ENCODE assay signal across 13 cellular contexts in genomic region chr12:66149702-66150398, GRCh38. TPM values are rescaled to one million over a fixed set of nuclear protein-coding genes. Genes with fewer than 3 reads are reported as not detected.
DNase-seq lines count a peak whose midpoint lies in the region; ATAC-seq, FAIRE-seq and TF ChIP-seq lines count a peak whose summit lies in the region.
"Had no signal": no experiment of that assay in that cellular context is flagged by ENCODE, and none has a peak within 500 bp of the region (broad histone marks: within the 10 kb centered on the region; RNA-seq: fewer than 3 reads in every experiment).

No MANE protein-coding gene starts in this region.

- no peaks in the 10 kb centered on the region for H3K9me3 ChIP-seq in endothelial cell of umbilical vein (replicated peaks; ENCODE audit: control insufficient read depth, insufficient read depth, low read length)
- H3K9me3 ChIP-seq in neural progenitor cell (ENCODE audit: low read depth): no peaks in the 10 kb centered on the region
- H3K9me3 ChIP-seq: SJCRH30 had no signal

- no peak for ATAC-seq in GM18909 (IDR thresholded peaks at IDR 0.05; ENCODE audit: poor library complexity, unreplicated experiment)
- ATAC-seq in GM18519 (IDR thresholded peaks at IDR 0.05; ENCODE audit: low FRiP score, unreplicated experiment): no peak
- ATAC-seq in omental fat pad (ENCODE audit: low FRiP score): no peak
- ATAC-seq in HG02884 (IDR thresholded peaks at IDR 0.05; ENCODE audit: unreplicated experiment): no peak
- ATAC-seq: stimulated activated naive CD8-positive, alpha-beta T cell treated with anti-CD3 and anti-CD28 coated beads, Interleukin-15, Interleukin-2, amounts not matched to agents 100 U/mL and 50 U/mL, for 24 hours had no signal

- no peak overlapping the region for H3K9ac ChIP-seq in endothelial cell of umbilical vein (replicated peaks; ENCODE audit: extremely low read depth, insufficient read depth, low read length)
- no peak overlapping the region for H3K9ac ChIP-seq in neural progenitor cell

- H3K27me3 ChIP-seq in endothelial cell of umbilical vein (ENCODE audit: control insufficient read depth in 2 of 2, insufficient read depth in 2 of 2, low read length in 2 of 2): no peaks in the 10 kb centered on the region
- H3K27me3 ChIP-seq in neural progenitor cell: no peaks in the 10 kb centered on the region
- H3K27me3 ChIP-seq: SJCRH30 had no signal

- no peaks in the 10 kb centered on the region for H3K4me1 Mint-ChIP-seq in neural progenitor cell

- H2AFZ ChIP-seq in endothelial cell of umbilical vein (ENCODE audit: low read depth, low read length) (no peak overlapping the region), neural progenitor cell (replicated peaks) (no peak overlapping the region)

- peak; percentile 20 for FAIRE-seq in GM12891 (lab: Jason Lieb, UNC)
- no peak for FAIRE-seq in endothelial cell of umbilical vein (lab: Jason Lieb, UNC)
- FAIRE-seq: G401.6 had no signal

- H3K27ac Mint-ChIP-seq in neural progenitor cell: no peak overlapping the region

- H3K9me1 ChIP-seq in endothelial cell of umbilical vein (replicated peaks; ENCODE audit: control insufficient read depth, extremely low read depth, insufficient read depth, low read length): no peaks in the 10 kb centered on the region

- DNase-seq in GM12891 (ENCODE audit: insufficient read length, low spot score) (no peak), NOMO-1 treated with dmso at 0.1 percent for 144 hours (lab: John Stamatoyannopoulos, UW; ENCODE audit: unreplicated experiment) (peak; percentile 82), endothelial cell of umbilical vein (ENCODE audit: low read depth, low spot score) (peak; percentile 26), neural progenitor cell (ENCODE audit: low spot score) (no peak), omental fat pad (ENCODE audit: low spot score) (no peak)
- DNase-seq: immature natural killer cell; NCI-H1694 treated with DMSO at 0.1 percent for 48 hours; SJCRH30; stimulated activated naive CD8-positive, alpha-beta T cell treated with anti-CD3 and anti-CD28 coated beads, Interleukin-15, Interleukin-2, amounts not matched to agents 100 U/mL and 50 U/mL, for 24 hours had no signal

- no peak overlapping the region for H3K4me3 Mint-ChIP-seq in neural progenitor cell
- H3K4me3 Mint-ChIP-seq: immature natural killer cell had no signal

- TF ChIP-seq POLR2A in GM12891 (IDR thresholded peaks at IDR 0.05; ENCODE audit: low read depth, low read length) (no peak), endothelial cell of umbilical vein (IDR thresholded peaks at IDR 0.05; ENCODE audit: low read depth, low read length) (no peak)

- no peaks in the 10 kb centered on the region for H3K9me3 Mint-ChIP-seq in neural progenitor cell
- H3K9me3 Mint-ChIP-seq: immature natural killer cell had no signal

- H3K27ac ChIP-seq in endothelial cell of umbilical vein (ENCODE audit: insufficient read depth, low read depth, low read length): no peak overlapping the region
- no peak overlapping the region for H3K27ac ChIP-seq in neural progenitor cell
- H3K27ac ChIP-seq: SJCRH30 had no signal

- H3K4me2 ChIP-seq in endothelial cell of umbilical vein (ENCODE audit: insufficient read depth, low read length) (peak overlapping the region; percentile 11), neural progenitor cell (no peak overlapping the region)

- CTCF ChIA-PET in endothelial cell of umbilical vein (lab: Charles Lee): interaction anchor here (1.0 to 1.8 kb wide), 4 partner anchors 9 to 120 kb away, joined by 3 to 7 read pairs (median 3); no protein-coding TSS in a partner anchor

- dilution Hi-C loops in endothelial cell of umbilical vein (cut with MboI; ENCODE audit: extremely low pct_ligation_motif_present, low sequenced_read_pairs): no loop called here

- H3K36me3 ChIP-seq in endothelial cell of umbilical vein (ENCODE audit: control insufficient read depth in 2 of 2, extremely low read depth in 1 of 2, insufficient read depth in 2 of 2, low read length in 2 of 2): no peaks in the 10 kb centered on the region
- peaks cover 2% of the 10 kb centered on the region for H3K36me3 ChIP-seq in neural progenitor cell

- POLR2A ChIA-PET in endothelial cell of umbilical vein (lab: Charles Lee): no interaction called here

- no peak for TF ChIP-seq CTCF in endothelial cell of umbilical vein (IDR thresholded peaks at IDR 0.05; ENCODE audit: extremely low read depth in 1 of 2, insufficient read depth in 1 of 2, low read depth in 1 of 2, low read length in 2 of 2)
- peak; percentile 21 for TF ChIP-seq CTCF in neural progenitor cell (IDR thresholded peaks at IDR 0.05)
- TF ChIP-seq CTCF in omental fat pad (IDR thresholded peaks at IDR 0.05): no peak

- H3K79me2 ChIP-seq in endothelial cell of umbilical vein (ENCODE audit: control insufficient read depth, insufficient read depth, low read length) (peaks cover 4% of the 10 kb centered on the region), neural progenitor cell (ENCODE audit: low read depth) (no peaks in the 10 kb centered on the region)

- BruUV-seq in endothelial cell of umbilical vein (replicated peaks; lab: Mats Ljungman, UMichigan): no TSS peak

- peaks cover 2% of the 10 kb centered on the region for H4K20me1 ChIP-seq in endothelial cell of umbilical vein (replicated peaks; ENCODE audit: control insufficient read depth, extremely low read depth, insufficient read depth, low read length)
- H4K20me1 ChIP-seq in neural progenitor cell (ENCODE audit: low read depth): no peaks in the 10 kb centered on the region

- peaks cover 2% of the 10 kb centered on the region for H3K36me3 Mint-ChIP-seq in neural progenitor cell

- no peak overlapping the region for H3K4me3 ChIP-seq in endothelial cell of umbilical vein (replicated peaks in 1 of 3; ENCODE audit: insufficient read depth in 1 of 3, low read depth in 1 of 3, low read length in 3 of 3)
- no peak overlapping the region for H3K4me3 ChIP-seq in neural progenitor cell
- H3K4me3 ChIP-seq: SJCRH30 had no signal

- no peaks in the 10 kb centered on the region for H3F3A ChIP-seq in neural progenitor cell (ENCODE audit: low read depth)

- H3K27me3 Mint-ChIP-seq in neural progenitor cell (ENCODE audit: insufficient read depth, low read depth): no peaks in the 10 kb centered on the region

- intact Hi-C loops in endothelial cell of umbilical vein (cut with micrococcal nuclease): loop anchor here (5.0 kb wide), 1 partner anchor 557 kb away; no protein-coding TSS in a partner anchor

- H3K4me1 ChIP-seq in endothelial cell of umbilical vein (ENCODE audit: control insufficient read depth, extremely low read depth, insufficient read depth, low read length) (peaks cover 24% of the 10 kb centered on the region), neural progenitor cell (no peaks in the 10 kb centered on the region)
- H3K4me1 ChIP-seq: SJCRH30 had no signal

TF ChIP-seq in GM12891, 5 proteins besides CTCF, POLR2A, EP300 and RAD21 (continues in another document):
- TF ChIP-seq POLR2AphosphoS5 (IDR thresholded peaks at IDR 0.05; ENCODE audit: low read depth, low read length) (no peak), PAX5 (IDR thresholded peaks at IDR 0.05; ENCODE audit: insufficient read depth, low read length, severe bottlenecking) (no peak), POU2F2 (IDR thresholded peaks at IDR 0.05; ENCODE audit: low read depth, low read length) (no peak), TAF1 (IDR thresholded peaks at IDR 0.05; ENCODE audit: low read depth, low read length) (no peak)

TF ChIP-seq in endothelial cell of umbilical vein, 7 proteins besides CTCF, POLR2A, EP300 and RAD21:
- no peak for TF ChIP-seq FOS (IDR thresholded peaks at IDR 0.05; ENCODE audit: borderline replicate concordance, insufficient read depth, low read length)
- no peak for TF ChIP-seq GATA2 (IDR thresholded peaks at IDR 0.05; ENCODE audit: insufficient read depth, insufficient read length, low read depth, low read length)

RNA-seq across cellular contexts. Expression of gene LLPH, which starts 19.3 kb away (rescaled TPM):
- polyA plus RNA-seq in GM12891 (2012; ENCODE audit: low read depth, missing spikeins): 36.5 TPM
- 34.0 and 35.6 TPM in 2 replicates for total RNA-seq in endothelial cell of umbilical vein
- 3.4 and 4.0 TPM in 2 replicates for polyA plus RNA-seq in endothelial cell of umbilical vein
- 8.2 and 10.1 TPM in 2 replicates for polyA plus RNA-seq in endothelial cell of umbilical vein (2011; cell fraction: cytosol; rRNA removed)
- 2.7 and 4.8 TPM in 2 replicates for polyA plus RNA-seq in endothelial cell of umbilical vein (2011; cell fraction: nucleus; rRNA removed)
- polyA plus RNA-seq in endothelial cell of umbilical vein (2012): 42.7 and 61.2 TPM in 2 replicates
- 1.8 and 2.3 TPM in 2 replicates for polyA minus RNA-seq in endothelial cell of umbilical vein
- 2.9 TPM for polyA minus RNA-seq in endothelial cell of umbilical vein (2011; cell fraction: cytosol; rRNA and poly(A)+ RNA removed)
- polyA minus RNA-seq in endothelial cell of umbilical vein (2011; cell fraction: nucleus; rRNA and poly(A)+ RNA removed): 1.9 and 3.3 TPM in 2 replicates
- total RNA-seq in neural progenitor cell (ENCODE audit: low replicate concordance): 6.0 and 19.9 TPM in 2 replicates
- 10 to 100 TPM in 1 of 4 donors, 1 to 10 TPM in 3; 6.8 to 10.1 (median 7.6) TPM for total RNA-seq in omental fat pad

RNA-seq across cellular contexts. Expression of gene TMBIM4, which starts 19.9 kb away (rescaled TPM):
- 61.8 TPM for polyA plus RNA-seq in GM12891 (2012; ENCODE audit: low read depth, missing spikeins)
- total RNA-seq in endothelial cell of umbilical vein (74.1 and 78.1 TPM in 2 replicates), neural progenitor cell (ENCODE audit: low replicate concordance) (63.7 and 67.4 TPM in 2 replicates), omental fat pad (100 to 1,000 TPM; 137 to 231 (median 209) TPM)
- polyA plus RNA-seq in endothelial cell of umbilical vein: 363 and 370 TPM in 2 replicates
- polyA plus RNA-seq in endothelial cell of umbilical vein (2011; cell fraction: cytosol; rRNA removed): 148 and 198 TPM in 2 replicates
- 62.3 and 69.5 TPM in 2 replicates for polyA plus RNA-seq in endothelial cell of umbilical vein (2011; cell fraction: nucleus; rRNA removed)
- 72.7 and 85.8 TPM in 2 replicates for polyA plus RNA-seq in endothelial cell of umbilical vein (2012)
- polyA minus RNA-seq in endothelial cell of umbilical vein: 75.8 and 76.8 TPM in 2 replicates
- 24.6 TPM for polyA minus RNA-seq in endothelial cell of umbilical vein (2011; cell fraction: cytosol; rRNA and poly(A)+ RNA removed)
- polyA minus RNA-seq in endothelial cell of umbilical vein (2011; cell fraction: nucleus; rRNA and poly(A)+ RNA removed): 28.7 and 32.6 TPM in 2 replicates

RNA-seq across cellular contexts. Expression of gene IRAK3, which starts 39.2 kb away (rescaled TPM):
- 4.9 TPM for polyA plus RNA-seq in GM12891 (2012; ENCODE audit: low read depth, missing spikeins)
- total RNA-seq in endothelial cell of umbilical vein (7.4 and 8.5 TPM in 2 replicates), neural progenitor cell (ENCODE audit: low replicate concordance) (0.37 and 3.0 TPM in 2 replicates), omental fat pad (100 to 1,000 TPM in 1 of 4 donors, 10 to 100 TPM in 3; 62.3 to 136 (median 76.2) TPM)
- 2.0 and 2.3 TPM in 2 replicates for polyA plus RNA-seq in endothelial cell of umbilical vein
- 3.0 and 3.2 TPM in 2 replicates for polyA plus RNA-seq in endothelial cell of umbilical vein (2011; cell fraction: cytosol; rRNA removed)
- 6.9 and 7.4 TPM in 2 replicates for polyA plus RNA-seq in endothelial cell of umbilical vein (2011; cell fraction: nucleus; rRNA removed)
- polyA plus RNA-seq in endothelial cell of umbilical vein (2012): 1.2 and 2.1 TPM in 2 replicates
- polyA minus RNA-seq in endothelial cell of umbilical vein: 6.3 and 11.1 TPM in 2 replicates
- not detected for polyA minus RNA-seq in endothelial cell of umbilical vein (2011; cell fraction: cytosol; rRNA and poly(A)+ RNA removed)
- 6.0 and 7.9 TPM in 2 replicates for polyA minus RNA-seq in endothelial cell of umbilical vein (2011; cell fraction: nucleus; rRNA and poly(A)+ RNA removed)

Comparison
In these comparisons a context has a peak if more than half of its experiments do, and no peak if none do; other contexts are left out.
1. DNase-seq: peak in NOMO-1 treated with dmso at 0.1 percent for 144 hours (single experiment) and endothelial cell of umbilical vein (single experiment); none in GM12891 (single experiment), neural progenitor cell (single experiment) and omental fat pad (single experiment).